Comparison of ENCODE assay signal across 8 cellular contexts in the genomic region with DNA sequence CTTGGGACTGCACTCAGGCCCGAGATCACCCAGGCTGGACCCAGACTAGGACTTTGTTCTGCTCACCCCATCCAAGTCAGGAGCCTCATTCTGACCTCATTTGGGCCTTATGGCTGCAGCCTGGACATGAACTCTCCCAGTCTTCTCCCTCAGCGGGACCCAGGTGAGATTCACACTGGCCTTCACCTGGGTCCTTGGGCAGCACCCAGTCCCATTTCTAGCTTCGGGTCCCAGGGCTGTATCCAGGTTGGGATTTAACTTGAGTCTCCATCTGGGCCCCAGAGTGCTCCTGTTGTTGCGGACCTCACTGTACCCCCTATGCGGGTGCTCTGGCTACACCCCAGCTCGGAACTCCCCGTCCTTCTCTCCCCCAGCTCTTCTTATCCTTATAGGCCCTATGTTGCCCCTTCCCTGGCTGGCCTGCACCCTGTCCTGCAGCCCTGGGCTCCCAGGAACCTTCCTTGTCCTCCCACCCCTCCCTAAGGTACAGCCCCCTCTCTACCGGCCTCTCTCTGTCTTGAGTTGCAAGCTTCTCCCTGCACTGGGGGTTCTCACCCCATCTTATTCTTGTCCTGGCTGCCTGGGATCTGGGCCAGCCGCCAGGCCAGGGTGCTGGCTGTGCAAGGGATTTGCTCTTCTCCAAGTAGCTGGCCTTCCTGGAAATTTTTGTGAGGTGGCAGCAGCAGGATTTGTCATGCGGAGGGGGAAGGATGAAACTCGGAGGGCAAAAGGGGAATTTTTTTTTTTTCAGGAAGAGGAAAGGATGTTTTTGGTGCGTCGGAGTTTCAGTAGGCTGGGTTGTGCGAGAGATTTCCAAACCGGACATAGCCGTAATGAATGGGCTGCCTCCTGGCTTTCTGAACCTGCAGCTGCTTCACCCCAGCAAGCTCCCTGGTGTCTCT. TPM values are rescaled to one million over a fixed set of nuclear protein-coding genes. Genes with fewer than 3 reads are reported as not detected.
DNase-seq lines count a peak whose midpoint lies in the region; ATAC-seq and TF ChIP-seq lines count a peak whose summit lies in the region.

No MANE protein-coding gene starts in this region.

- H3K27ac ChIP-seq in cardiac muscle cell (peak overlapping the region; percentile 52), SJSA1 (peak overlapping the region; percentile 86; the same call in 1 of the 2 replicates), epithelial cell of prostate (peak overlapping the region; percentile 93)

- TF ChIP-seq CTCF in cardiac muscle cell (IDR thresholded peaks at IDR 0.05; ENCODE audit: low read depth, low read length) (no peak), neural crest cell (conservative IDR thresholded peaks at IDR 0.05) (no peak)

- ATAC-seq in Right ventricle myocardium inferior (no peak), HG03521 (IDR thresholded peaks at IDR 0.05; ENCODE audit: unreplicated experiment) (no peak), GM19324 (IDR thresholded peaks at IDR 0.05; ENCODE audit: low FRiP score, unreplicated experiment) (no peak), HG03135 (IDR thresholded peaks at IDR 0.05; ENCODE audit: unreplicated experiment) (no peak)

- H3K36me3 ChIP-seq in cardiac muscle cell (no peaks in the 10 kb centered on the region), SJSA1 (peaks cover 23% of the 10 kb centered on the region)

- no peaks in the 10 kb centered on the region for H3K36me3 Mint-ChIP-seq in neural crest cell (ENCODE audit: low read depth)

- H3K9me3 ChIP-seq in cardiac muscle cell (ENCODE audit: low read depth) (no peaks in the 10 kb centered on the region), SJSA1 (replicated peaks) (no peaks in the 10 kb centered on the region)

- peaks cover 15% of the 10 kb centered on the region for H3K27me3 Mint-ChIP-seq in neural crest cell (ENCODE audit: low read depth)

- intact Hi-C loops in Right ventricle myocardium inferior (cut with DNase I) = loop anchor here (2.0 to 5.0 kb wide), 3 partner anchors 33 to 159 kb away; partner anchors contain the start of genes DHRS7B and NATD1

- H3K27ac Mint-ChIP-seq in neural crest cell (ENCODE audit: unreplicated experiment) = peak overlapping the region; percentile 83

- peaks cover 18% of the 10 kb centered on the region for H3K4me1 Mint-ChIP-seq in neural crest cell

- H3K9me3 Mint-ChIP-seq in neural crest cell = no peaks in the 10 kb centered on the region

- peak overlapping the region; percentile 85 for H3K4me3 ChIP-seq in cardiac muscle cell
- peak overlapping the region; percentile 88 for H3K4me3 ChIP-seq in SJSA1

- H3K4me3 Mint-ChIP-seq in neural crest cell = peak overlapping the region; percentile 87

- H3K4me1 ChIP-seq in cardiac muscle cell (ENCODE audit: low read depth) (peaks cover 12% of the 10 kb centered on the region), SJSA1 (replicated peaks) (peaks cover 57% of the 10 kb centered on the region)

- peak; percentile 17 to 66 for DNase-seq in cardiac muscle cell (ENCODE audit: low read depth in 1 of 2, low spot score in 1 of 2)
- DNase-seq in Right ventricle myocardium inferior (ENCODE audit: missing footprints) = no peak
- DNase-seq in SJSA1 (ENCODE audit: low read depth in 1 of 2, low spot score in 2 of 2) = peak; percentile 44 to 52
- DNase-seq in epithelial cell of prostate (ENCODE audit: low read depth, low spot score) = no peak
- DNase-seq in neural crest cell (ENCODE audit: low read depth, low spot score) = no peak

- H3K27me3 ChIP-seq in cardiac muscle cell (peaks cover 2% of the 10 kb centered on the region), SJSA1 (replicated peaks) (no peaks in the 10 kb centered on the region)

RNA-seq across cellular contexts. Expression of gene MAP2K3, which starts 0.9 kb away (rescaled TPM):
- total RNA-seq in cardiac muscle cell (14.2 and 18.4 TPM in 2 replicates), Right ventricle myocardium inferior (37.7 TPM), neural crest cell (19.4 and 20.3 TPM in 2 replicates)
- polyA plus RNA-seq in cardiac muscle cell = 42.5 and 52.1 TPM in 2 replicates
- total RNA-seq in SJSA1 (2014; rRNA removed; shearing (Covaris generic)) = 14.7 and 21.1 TPM in 2 replicates

RNA-seq across cellular contexts. Expression of gene NATD1, which starts 32.2 kb away (rescaled TPM):
- total RNA-seq in cardiac muscle cell = 22.3 and 28.4 TPM in 2 replicates
- 12.7 and 15.7 TPM in 2 replicates for polyA plus RNA-seq in cardiac muscle cell
- total RNA-seq in Right ventricle myocardium inferior = 21.4 TPM
- total RNA-seq in SJSA1 (2014; rRNA removed; shearing (Covaris generic)) = 0.22 and 1.7 TPM in 2 replicates
- 6.3 and 6.7 TPM in 2 replicates for total RNA-seq in neural crest cell

Comparison
In these comparisons a context has a peak if more than half of its experiments do, and no peak if none do; other contexts are left out.
1. DNase-seq: peak in cardiac muscle cell (2 of 2) and SJSA1 (2 of 2); none in Right ventricle myocardium inferior (single experiment), epithelial cell of prostate (single experiment) and neural crest cell (single experiment).
2. Peak in every context shown above with its lines, with median percentiles within 50 percentile points of each other: H3K27ac ChIP-seq.